ENCODE assay signal across 21 cellular contexts in genomic region chr2:15653806-15654726, GRCh38.
"Had no signal": no experiment of that assay in that cellular context is flagged by ENCODE, and none has a peak within 500 bp of the region (broad histone marks: within the 10 kb centered on the region; RNA-seq: fewer than 3 reads in every experiment).

No MANE protein-coding gene starts in this region.

- H3K4me3 Mint-ChIP-seq: dendritic cell treated with granulocyte-macrophage colony-stimulating factor and Interleukin-4, amounts not matched to agents 40 ng/mL and 50 ng/mL, for 4 days; endodermal cell; immature natural killer cell; memory B cell; natural killer cell; neural crest cell; stimulated activated naive B cell treated with anti-CD40 and anti-IgM and Interleukin-4, amounts not matched to agents 10 μg/mL and 1 μg/mL and 100 μg/mL, for 72 hours; stimulated activated naive CD8-positive, alpha-beta T cell treated with anti-CD3 and anti-CD28 coated beads, Interleukin-15, Interleukin-2, amounts not matched to agents 100 ng/mL and 50 ng/mL, for 24 hours had no signal

- ATAC-seq: esophagus mucosa; gastrocnemius medialis; heart left ventricle; left lobe of liver; natural killer cell; sciatic nerve; stimulated activated naive B cell treated with anti-CD40 and anti-IgM and Interleukin-4, amounts not matched to agents 10 μg/mL and 1 μg/mL and 100 μg/mL, for 72 hours; upper lobe of right lung had no signal

- H3K27me3 Mint-ChIP-seq: dendritic cell treated with granulocyte-macrophage colony-stimulating factor and Interleukin-4, amounts not matched to agents 40 ng/mL and 50 ng/mL, for 4 days had no signal

- DNase-seq: colonic mucosa; effector CD8-positive, alpha-beta T cell; endodermal cell; foreskin fibroblast; gastrocnemius medialis; heart left ventricle; immature natural killer cell; natural killer cell; nucleus accumbens; stimulated activated CD4-positive, alpha-beta T cell treated with anti-CD3 and anti-CD28 coated beads, Interleukin-2, amount 100 ng/mL, for 24 hours; stimulated activated CD4-positive, alpha-beta T cell treated with anti-CD3 and anti-CD28 coated beads, Interleukin-4, amount 100 ng/mL, for 4 hours; stimulated activated naive B cell treated with anti-CD40 and anti-IgM and Interleukin-4, amounts not matched to agents 10 μg/mL and 1 μg/mL and 100 μg/mL, for 72 hours; upper lobe of right lung; uterus had no signal

- H3K27ac Mint-ChIP-seq: dendritic cell treated with granulocyte-macrophage colony-stimulating factor and Interleukin-4, amounts not matched to agents 40 ng/mL and 50 ng/mL, for 4 days; endodermal cell; immature natural killer cell; memory B cell; natural killer cell; stimulated activated naive B cell treated with anti-CD40 and anti-IgM and Interleukin-4, amounts not matched to agents 10 μg/mL and 1 μg/mL and 100 μg/mL, for 72 hours; stimulated activated naive CD8-positive, alpha-beta T cell treated with anti-CD3 and anti-CD28 coated beads, Interleukin-15, Interleukin-2, amounts not matched to agents 100 ng/mL and 50 ng/mL, for 24 hours had no signal

- H3K4me1 Mint-ChIP-seq: immature natural killer cell, natural killer cell had no signal

- H3K9me3 Mint-ChIP-seq: endodermal cell; immature natural killer cell; natural killer cell; stimulated activated naive CD8-positive, alpha-beta T cell treated with anti-CD3 and anti-CD28 coated beads, Interleukin-15, Interleukin-2, amounts not matched to agents 100 ng/mL and 50 ng/mL, for 24 hours had no signal

- H3K36me3 Mint-ChIP-seq: immature natural killer cell; natural killer cell; stimulated activated naive B cell treated with anti-CD40 and anti-IgM and Interleukin-4, amounts not matched to agents 10 μg/mL and 1 μg/mL and 100 μg/mL, for 72 hours had no signal
